Comparison of ENCODE assay signal across 1 cellular context in the genomic region with DNA sequence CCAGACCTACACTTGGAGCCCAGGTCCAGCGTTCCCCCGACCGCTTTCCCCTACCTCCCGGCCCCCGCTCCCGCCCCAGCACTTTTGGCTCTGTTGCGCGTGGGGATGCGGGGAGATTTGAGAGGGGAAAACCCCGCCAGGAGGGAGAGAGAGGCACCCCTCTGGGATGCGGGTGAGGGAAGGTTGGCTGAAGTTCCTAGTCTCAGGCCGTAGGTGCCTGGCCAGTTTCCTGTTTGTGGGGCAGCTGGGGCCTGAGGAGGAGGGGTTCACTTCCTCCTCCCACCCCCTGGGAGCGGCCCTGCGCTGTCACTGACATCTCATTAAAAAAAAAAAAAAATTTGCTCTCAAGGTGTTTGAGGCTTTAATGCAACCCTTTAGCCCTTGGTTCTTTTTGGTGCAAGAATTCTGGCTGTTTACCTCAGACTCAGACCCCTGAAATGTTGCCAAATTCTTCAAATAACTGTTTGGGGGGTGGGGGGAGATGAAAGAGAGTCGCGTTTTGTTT.
TF ChIP-seq lines count a peak whose summit lies in the region.

No MANE protein-coding gene starts in this region.

TF ChIP-seq in IMR-90, 13 proteins besides CTCF, POLR2A, EP300 and RAD21 (continued from another document):
- TF ChIP-seq USF2 (IDR thresholded peaks at IDR 0.05; ENCODE audit: low read depth, low read length), result no peak
- no peak for TF ChIP-seq NFE2L2 (IDR thresholded peaks at IDR 0.05; ENCODE audit: low read depth, low read length)
- TF ChIP-seq BHLHE40 (IDR thresholded peaks at IDR 0.05; ENCODE audit: low read depth, low read length), result no peak
- TF ChIP-seq RFX5 (IDR thresholded peaks at IDR 0.05; ENCODE audit: low read depth, low read length), result no peak
- no peak for TF ChIP-seq MXI1 (IDR thresholded peaks at IDR 0.05; ENCODE audit: borderline replicate concordance, low read depth, low read length)
- no peak for TF ChIP-seq MAZ (IDR thresholded peaks at IDR 0.05; ENCODE audit: borderline replicate concordance, low read depth, low read length)
- TF ChIP-seq MAFK (IDR thresholded peaks at IDR 0.05; ENCODE audit: low read depth, low read length), result no peak
- TF ChIP-seq CEBPB (IDR thresholded peaks at IDR 0.05; ENCODE audit: low read depth, low read length), result no peak
